ENCODE assay signal across 9 cellular contexts in genomic region chr14:99899578-99900178, GRCh38.
DNase-seq lines count a peak whose midpoint lies in the region; TF ChIP-seq lines count a peak whose summit lies in the region.
"Had no signal": no experiment of that assay in that cellular context is flagged by ENCODE, and none has a peak within 500 bp of the region (broad histone marks: within the 10 kb centered on the region; RNA-seq: fewer than 3 reads in every experiment).

No MANE protein-coding gene starts in this region.

- H3K4me3 Mint-ChIP-seq in endothelial cell (ENCODE audit: unreplicated experiment): no peak overlapping the region
- no peak overlapping the region for H3K4me3 Mint-ChIP-seq in activated naive CD8-positive, alpha-beta T cell treated with anti-CD3 and anti-CD28 coated beads for 36 hours

- no peak overlapping the region for H3K27ac Mint-ChIP-seq in endothelial cell (ENCODE audit: unreplicated experiment)
- H3K27ac Mint-ChIP-seq in activated naive CD8-positive, alpha-beta T cell treated with anti-CD3 and anti-CD28 coated beads for 36 hours: no peak overlapping the region

- peaks cover 20% of the 10 kb centered on the region for H3K36me3 Mint-ChIP-seq in endothelial cell (ENCODE audit: low read depth, unreplicated experiment)
- no peaks in the 10 kb centered on the region for H3K36me3 Mint-ChIP-seq in activated naive CD8-positive, alpha-beta T cell treated with anti-CD3 and anti-CD28 coated beads for 36 hours

- H3K9me3 Mint-ChIP-seq in endothelial cell (ENCODE audit: unreplicated experiment): peaks cover 4% of the 10 kb centered on the region
- H3K9me3 Mint-ChIP-seq in activated naive CD8-positive, alpha-beta T cell treated with anti-CD3 and anti-CD28 coated beads for 36 hours: peaks cover 3% of the 10 kb centered on the region

- H3K27me3 Mint-ChIP-seq in endothelial cell (ENCODE audit: unreplicated experiment): no peaks in the 10 kb centered on the region
- H3K27me3 Mint-ChIP-seq in activated naive CD8-positive, alpha-beta T cell treated with anti-CD3 and anti-CD28 coated beads for 36 hours: peaks cover 5% of the 10 kb centered on the region

- DNase-seq in NCI-H82 (lab: John Stamatoyannopoulos, UW) (peak; percentile 14), NCI-H82 treated with DMSO at 0.1 percent for 48 hours (lab: John Stamatoyannopoulos, UW; ENCODE audit: unreplicated experiment) (no peak), NCI-H2227 (lab: John Stamatoyannopoulos, UW; ENCODE audit: unreplicated experiment) (peak; percentile 39), endothelial cell (ENCODE audit: low spot score) (no peak), superior temporal gyrus (ENCODE audit: extremely low spot score) (peak; percentile 75), amniotic stem cell (lab: John Stamatoyannopoulos, UW) (no peak), Ammon's horn (ENCODE audit: low spot score) (no peak)
- DNase-seq in activated naive CD8-positive, alpha-beta T cell treated with anti-CD3 and anti-CD28 coated beads for 36 hours: no peak
- DNase-seq: NCI-H187 treated with DMSO at 0.1 percent for 48 hours had no signal

- TF ChIP-seq CTCF in endothelial cell (IDR thresholded peaks at IDR 0.05; ENCODE audit: unreplicated experiment): peak; percentile 86

- no peaks in the 10 kb centered on the region for H3K4me1 Mint-ChIP-seq in endothelial cell (ENCODE audit: unreplicated experiment)
- H3K4me1 Mint-ChIP-seq in activated naive CD8-positive, alpha-beta T cell treated with anti-CD3 and anti-CD28 coated beads for 36 hours: no peaks in the 10 kb centered on the region

Comparison
In these comparisons a context has a peak if more than half of its experiments do, and no peak if none do; other contexts are left out.
1. DNase-seq: peak in NCI-H82 (single experiment), NCI-H2227 (single experiment) and superior temporal gyrus (single experiment); none in NCI-H82 treated with DMSO at 0.1 percent for 48 hours (single experiment), endothelial cell (single experiment), activated naive CD8-positive, alpha-beta T cell treated with anti-CD3 and anti-CD28 coated beads for 36 hours (single experiment), amniotic stem cell (single experiment) and Ammon's horn (single experiment).